8 cellular contexts compared by ENCODE assay signal in genomic region chr13:60396008-60396782, GRCh38.
DNase-seq lines count a peak whose midpoint lies in the region; ATAC-seq and TF ChIP-seq lines count a peak whose summit lies in the region.

No MANE protein-coding gene starts in this region.

- DNase-seq in DMS 273 (lab: John Stamatoyannopoulos, UW; ENCODE audit: unreplicated experiment) (peak; percentile 96), HuH-7 (ENCODE audit: low spot score) (peak; percentile 79), activated T-cell treated with anti-CD3 and anti-CD28 coated beads for 1 hour (ENCODE audit: low read depth) (peak; percentile 73), epithelial cell of esophagus (ENCODE audit: low read depth) (peak; percentile 96), middle frontal gyrus (ENCODE audit: extremely low spot score, low spot score) (peak; percentile 88)
- DNase-seq in stimulated activated CD8-positive, alpha-beta memory T cell treated with anti-CD3 and anti-CD28 coated beads, Interleukin-2, amount 100 ng/mL, for 48 hours (ENCODE audit: low read depth in 2 of 2) = peak; percentile 77 to 80

- peak overlapping the region; percentile 85 for H3K27ac ChIP-seq in OCI-LY1 (ENCODE audit: low read depth, low read length, poor library complexity, severe bottlenecking)

- peaks cover 25% of the 10 kb centered on the region for H3K4me1 ChIP-seq in OCI-LY1 (ENCODE audit: insufficient read depth, low read length, severe bottlenecking)

- no peaks in the 10 kb centered on the region for H4K20me1 ChIP-seq in OCI-LY1 (ENCODE audit: insufficient read depth, low read length)

- no peaks in the 10 kb centered on the region for H3K9me3 ChIP-seq in OCI-LY1 (ENCODE audit: low read length)

- no peaks in the 10 kb centered on the region for H3K9me2 ChIP-seq in OCI-LY1 (ENCODE audit: low read depth, low read length)

- ATAC-seq in GM21526 (IDR thresholded peaks at IDR 0.05; ENCODE audit: low FRiP score, unreplicated experiment) = peak; percentile 65

- no peaks in the 10 kb centered on the region for H3K79me2 ChIP-seq in OCI-LY1 (ENCODE audit: insufficient read depth, low read length)

- no peaks in the 10 kb centered on the region for H3K36me3 ChIP-seq in OCI-LY1 (ENCODE audit: insufficient read depth, low read length)

- H3K4me2 ChIP-seq in OCI-LY1 (ENCODE audit: low read length) = peak overlapping the region; percentile 90

- H3K4me3 ChIP-seq in OCI-LY1 (ENCODE audit: low read depth, low read length, poor library complexity, severe bottlenecking) (peak overlapping the region; percentile 74), epithelial cell of esophagus (ENCODE audit: low read length) (peak overlapping the region; percentile 88)

- H3K9ac ChIP-seq in OCI-LY1 (ENCODE audit: low read length) = peak overlapping the region; percentile 90

- H2AFZ ChIP-seq in OCI-LY1 (ENCODE audit: low read length) = peak overlapping the region; percentile 89; the same call in 1 of the 2 replicates

- H3K27me3 ChIP-seq in OCI-LY1 (ENCODE audit: insufficient read depth, low read length) = no peaks in the 10 kb centered on the region

- no peaks in the 10 kb centered on the region for H3F3A ChIP-seq in OCI-LY1 (ENCODE audit: insufficient read depth, low read length)

- no peak for TF ChIP-seq CTCF in OCI-LY1 (IDR thresholded peaks at IDR 0.05; ENCODE audit: low read length)
- TF ChIP-seq CTCF in epithelial cell of esophagus (IDR thresholded peaks at IDR 0.05; ENCODE audit: insufficient read depth, low read depth, low read length, missing control alignments) = no peak

Comparison
In these comparisons a context has a peak if more than half of its experiments do, and no peak if none do; other contexts are left out.
1. Peak in every context shown above with its lines: DNase-seq, ATAC-seq, H3K4me3 ChIP-seq and H3K27ac ChIP-seq.